Comparison of ENCODE assay signal across 10 cellular contexts in the genomic region with DNA sequence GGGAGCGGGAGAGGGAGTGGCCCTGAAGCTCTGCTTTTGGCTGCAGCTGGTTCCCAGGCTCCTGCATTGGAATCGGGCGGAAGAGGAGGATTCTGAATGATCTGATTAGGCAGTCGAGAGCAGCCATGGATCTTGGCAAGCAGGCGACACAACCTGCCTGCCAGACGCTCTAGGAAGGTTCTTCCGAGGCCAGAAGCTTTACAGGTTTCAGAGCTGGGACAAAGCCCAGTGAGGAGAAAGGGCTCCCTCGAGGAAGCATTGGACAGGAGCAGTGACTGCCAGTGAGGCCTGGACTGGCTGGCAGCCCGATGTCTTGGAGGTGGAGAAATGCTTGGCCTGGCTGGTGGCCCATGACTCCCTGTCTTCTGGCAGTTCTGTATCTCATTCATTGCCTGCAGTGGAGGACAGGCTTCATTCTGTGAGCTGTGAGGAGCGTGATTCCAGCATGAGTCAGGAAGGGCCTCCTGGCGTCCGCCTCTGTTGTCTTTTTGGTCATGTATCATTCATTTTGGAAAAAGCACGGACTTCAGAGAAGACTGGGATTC.
DNase-seq lines count a peak whose midpoint lies in the region; ATAC-seq and TF ChIP-seq lines count a peak whose summit lies in the region.
"Had no signal": no experiment of that assay in that cellular context is flagged by ENCODE, and none has a peak within 500 bp of the region (broad histone marks: within the 10 kb centered on the region; RNA-seq: fewer than 3 reads in every experiment).

No MANE protein-coding gene starts in this region.

- H2BK15ac ChIP-seq in IMR-90 (ENCODE audit: low read depth, low read length) = peak overlapping the region; percentile 28; the same call in 2 of the 3 replicates

- H3K4me1 Mint-ChIP-seq in progenitor cell of endocrine pancreas (ENCODE audit: low read depth) = peaks cover 1% of the 10 kb centered on the region
- H3K4me1 Mint-ChIP-seq: activated CD8-positive, alpha-beta memory T cell treated with anti-CD3 and anti-CD28 coated beads, Interleukin-2, amount 10 ng/mL, durations not matched to agents 7 days and 5 days had no signal

- H3K27me3 Mint-ChIP-seq in progenitor cell of endocrine pancreas = no peaks in the 10 kb centered on the region

- no peak overlapping the region for H3K18ac ChIP-seq in IMR-90 (ENCODE audit: low read depth, low read length)

- H3K27ac ChIP-seq in IMR-90 (ENCODE audit: insufficient read depth, low read length) = peak overlapping the region; percentile 50
- peak overlapping the region; percentile 9 to 46 for H3K27ac ChIP-seq in tibial artery

- H2BK120ac ChIP-seq in IMR-90 (ENCODE audit: low read depth, low read length) = peak overlapping the region; percentile 88

- peak overlapping the region; percentile 75 for H2AK9ac ChIP-seq in IMR-90 (replicated peaks; ENCODE audit: low read depth, low read length, poor library complexity)

- DNase-seq in IMR-90 (peak; percentile 93), cardiac fibroblast (ENCODE audit: low read depth in 2 of 2) (peak; percentile 92 to 94), lower leg skin (ENCODE audit: low spot score in 2 of 2) (peak; percentile 77 to 96), tibial artery (peak; percentile 90 to 93), NCI-H146 (lab: John Stamatoyannopoulos, UW) (no peak), progenitor cell of endocrine pancreas (ENCODE audit: low spot score, unreplicated experiment) (no peak), COLO668 (lab: John Stamatoyannopoulos, UW; ENCODE audit: unreplicated experiment) (no peak)
- DNase-seq in activated CD4-positive, alpha-beta T cell treated with anti-CD3 and anti-CD28 coated beads for 4 hours = no peak
- DNase-seq: activated CD8-positive, alpha-beta memory T cell treated with anti-CD3 and anti-CD28 coated beads, Interleukin-2, amount 10 ng/mL, durations not matched to agents 7 days and 5 days had no signal

- peak; percentile 86 for ATAC-seq in IMR-90 (ENCODE audit: low read depth)
- ATAC-seq: activated CD8-positive, alpha-beta memory T cell treated with anti-CD3 and anti-CD28 coated beads, Interleukin-2, amount 10 ng/mL, durations not matched to agents 7 days and 5 days; left lobe of liver had no signal

- no peaks in the 10 kb centered on the region for H3K9me3 Mint-ChIP-seq in progenitor cell of endocrine pancreas (ENCODE audit: low read depth)

- peak overlapping the region; percentile 66; the same call in 1 of the 2 replicates for H3K23ac ChIP-seq in IMR-90 (ENCODE audit: low read depth, low read length)

- no peak overlapping the region for H3K27ac Mint-ChIP-seq in progenitor cell of endocrine pancreas
- H3K27ac Mint-ChIP-seq: activated CD8-positive, alpha-beta memory T cell treated with anti-CD3 and anti-CD28 coated beads, Interleukin-2, amount 10 ng/mL, durations not matched to agents 7 days and 5 days had no signal

- BruUV-seq in IMR-90 (replicated peaks; lab: Mats Ljungman, UMichigan) = no TSS peak

- H4K8ac ChIP-seq in IMR-90 (ENCODE audit: low read depth in 2 of 2, low read length in 2 of 2) = peak overlapping the region in 1 of 2 experiments; percentile 65; a peak in 2 of 4 replicates

- no peak for TF ChIP-seq POLR2A in IMR-90 (IDR thresholded peaks at IDR 0.05; ENCODE audit: low read depth, low read length)
- no peak for TF ChIP-seq POLR2A in lower leg skin (IDR thresholded peaks at IDR 0.05)

- no peaks in the 10 kb centered on the region for H3K9me3 ChIP-seq in IMR-90 (ENCODE audit: control insufficient read depth, insufficient read depth, low read length)
- H3K9me3 ChIP-seq in tibial artery = no peaks in the 10 kb centered on the region

- intact Hi-C loops in IMR-90 (cut with micrococcal nuclease) (loop anchor here (2.0 kb wide), 1 partner anchor 45 kb away; no protein-coding TSS in a partner anchor), lower leg skin (cut with DNase I; ENCODE audit: low total_unique reads) (no loop called here), tibial artery (cut with DNase I; ENCODE audit: low total_unique reads) (no loop called here)

- no peaks in the 10 kb centered on the region; the same call in 1 of the 2 replicates for H3K36me3 ChIP-seq in IMR-90 (ENCODE audit: control insufficient read depth, insufficient read depth, low read length)
- H3K36me3 ChIP-seq in tibial artery = no peaks in the 10 kb centered on the region

- peak overlapping the region; percentile 51 for H3K14ac ChIP-seq in IMR-90 (replicated peaks; ENCODE audit: low read depth, low read length)

- H4K20me1 ChIP-seq in IMR-90 (ENCODE audit: insufficient read depth, low read length) = peaks cover 73% of the 10 kb centered on the region

- peak overlapping the region; percentile 91 for H3K4ac ChIP-seq in IMR-90 (ENCODE audit: low read depth, low read length)

- H4K5ac ChIP-seq in IMR-90 (ENCODE audit: low read depth, low read length) = no peak overlapping the region

- peak overlapping the region; percentile 47 for H3K4me2 ChIP-seq in IMR-90 (ENCODE audit: low read depth, low read length)

- peak overlapping the region; percentile 43 for H2BK5ac ChIP-seq in IMR-90 (ENCODE audit: low read depth, low read length, poor library complexity, severe bottlenecking)

- H3K4me3 ChIP-seq in IMR-90 (ENCODE audit: insufficient read depth, low read depth, low read length) (no peak overlapping the region), cardiac fibroblast (replicated peaks in 1 of 2; ENCODE audit: low read depth in 2 of 2, low read length in 2 of 2) (no peak overlapping the region), lower leg skin (ENCODE audit: low read depth, poor library complexity, severe bottlenecking) (no peak overlapping the region), tibial artery (no peak overlapping the region)

- H2BK20ac ChIP-seq in IMR-90 (ENCODE audit: low read depth, low read length) = peak overlapping the region; percentile 62; the same call in 1 of the 2 replicates

- peak; percentile 18 for TF ChIP-seq RAD21 in IMR-90 (IDR thresholded peaks at IDR 0.05; ENCODE audit: low read length)

- TF ChIP-seq CTCF in IMR-90 (conservative IDR thresholded peaks at IDR 0.05; ENCODE audit: low read depth, low read length) (no peak), cardiac fibroblast (IDR thresholded peaks at IDR 0.05; ENCODE audit: low read depth, low read length) (no peak), lower leg skin (IDR thresholded peaks at IDR 0.05) (no peak), tibial artery (IDR thresholded peaks at IDR 0.05) (no peak), progenitor cell of endocrine pancreas (IDR thresholded peaks at IDR 0.05; ENCODE audit: unreplicated experiment) (no peak)

- POLR2A ChIA-PET in IMR-90 (lab: Charles Lee; ENCODE audit: unreplicated experiment) = interaction anchor here (0.6 to 0.7 kb wide), 2 partner anchors 22 to 162 kb away, joined by 3 to 9 read pairs; no protein-coding TSS in a partner anchor

- dilution Hi-C loops in IMR-90 (cut with HindIII; ENCODE audit: low sequenced_read_pairs, unreplicated experiment) = no loop called here

- H3K36me3 Mint-ChIP-seq in progenitor cell of endocrine pancreas (ENCODE audit: insufficient read depth) = no peaks in the 10 kb centered on the region
- H3K36me3 Mint-ChIP-seq: activated CD8-positive, alpha-beta memory T cell treated with anti-CD3 and anti-CD28 coated beads, Interleukin-2, amount 10 ng/mL, durations not matched to agents 7 days and 5 days had no signal

- in situ Hi-C loops in IMR-90 (cut with MboI; ENCODE audit: low sequenced_read_pairs) = no loop called here

- H3K56ac ChIP-seq in IMR-90 (ENCODE audit: extremely low read depth, insufficient read depth, low read length) = peak overlapping the region; percentile 51

- H4K91ac ChIP-seq in IMR-90 (ENCODE audit: insufficient read depth, low read depth, low read length) = peak overlapping the region; percentile 84

- H3K27me3 ChIP-seq in IMR-90 (ENCODE audit: control insufficient read depth, insufficient read depth, low read length) = no peaks in the 10 kb centered on the region
- H3K27me3 ChIP-seq in tibial artery = no peaks in the 10 kb centered on the region

- CTCF ChIA-PET in IMR-90 (lab: Yijun Ruan, JAX) = interaction anchor here (1.0 to 1.5 kb wide), 3 partner anchors 65 to 131 kb away, joined by 3 read pairs; no protein-coding TSS in a partner anchor

- peak overlapping the region; percentile 53 for H2AFZ ChIP-seq in IMR-90 (replicated peaks; ENCODE audit: low read length, poor library complexity)

- H3K4me3 Mint-ChIP-seq in progenitor cell of endocrine pancreas (ENCODE audit: low read depth) = no peak overlapping the region
- H3K4me3 Mint-ChIP-seq: activated CD8-positive, alpha-beta memory T cell treated with anti-CD3 and anti-CD28 coated beads, Interleukin-2, amount 10 ng/mL, durations not matched to agents 7 days and 5 days had no signal

- H3K9ac ChIP-seq in IMR-90 (ENCODE audit: low read depth, low read length) = no peak overlapping the region

- peak overlapping the region; percentile 60 for H2AK5ac ChIP-seq in IMR-90 (ENCODE audit: low read depth, low read length)

- H3K4me1 ChIP-seq in IMR-90 (ENCODE audit: control insufficient read depth, insufficient read depth, low read length) (peaks cover 37% of the 10 kb centered on the region), tibial artery (peaks cover 0 to 39% (median 23%) of the 10 kb centered on the region in 4 donors)

- H3K9me1 ChIP-seq in IMR-90 (ENCODE audit: insufficient read depth, low read length) = peaks cover 61% of the 10 kb centered on the region

- peaks cover 52 to 74% of the 10 kb centered on the region in 2 experiments for H3K79me1 ChIP-seq in IMR-90 (ENCODE audit: low read depth in 1 of 2, low read length in 2 of 2)

- WGBS in IMR-90 (ENCODE audit: extremely low coverage in 2 of 2, insufficient read length in 1 of 2), 2 experiments = 0% methylated on average over 3 of the region's 13 CpGs; no CpG with 5 or more reads in 1 of the 2 experiments
- 19 to 21% methylated on average over 12 to 13 of the region's 13 CpGs for WGBS in lower leg skin, 2 donors

TF ChIP-seq in IMR-90, 13 proteins besides CTCF, POLR2A, EP300 and RAD21:
- TF ChIP-seq SMC3 (IDR thresholded peaks at IDR 0.05; ENCODE audit: low read depth, low read length) (no peak; the same call in 1 of the 2 replicates), BHLHE40 (IDR thresholded peaks at IDR 0.05; ENCODE audit: low read depth, low read length) (peak; percentile 6; the same call in 1 of the 2 replicates), CEBPB (IDR thresholded peaks at IDR 0.05; ENCODE audit: low read depth, low read length) (peak; percentile 8; the same call in 1 of the 2 replicates), RFX5 (IDR thresholded peaks at IDR 0.05; ENCODE audit: low read depth, low read length) (no peak), RCOR1 (IDR thresholded peaks at IDR 0.05; ENCODE audit: insufficient replicate concordance, low read length) (peak; percentile 16), MXI1 (IDR thresholded peaks at IDR 0.05; ENCODE audit: borderline replicate concordance, low read depth, low read length) (peak; percentile 71; the same call in 1 of the 2 replicates), FOS (IDR thresholded peaks at IDR 0.05; ENCODE audit: low read depth, low read length) (peak; percentile 59)
TF ChIP-seq in IMR-90: peak in this region for 5.

Comparison
In these comparisons a context has a peak if more than half of its experiments do, and no peak if none do; other contexts are left out.
1. DNase-seq: peak in IMR-90 (single experiment), cardiac fibroblast (2 of 2), lower leg skin (2 of 2) and tibial artery (2 of 2); none in NCI-H146 (single experiment), activated CD4-positive, alpha-beta T cell treated with anti-CD3 and anti-CD28 coated beads for 4 hours (0 of 2), progenitor cell of endocrine pancreas (single experiment) and COLO668 (single experiment).